10 cellular contexts compared by ENCODE assay signal in genomic region chr6:99219788-99220187, GRCh38.
DNase-seq lines count a peak whose midpoint lies in the region; ATAC-seq and TF ChIP-seq lines count a peak whose summit lies in the region.
"Had no signal": no experiment of that assay in that cellular context is flagged by ENCODE, and none has a peak within 500 bp of the region (broad histone marks: within the 10 kb centered on the region; RNA-seq: fewer than 3 reads in every experiment).

No MANE protein-coding gene starts in this region.

- H3K4me1 ChIP-seq in neural progenitor cell (peaks cover 22% of the 10 kb centered on the region), adrenal gland (replicated peaks in 1 of 2) (no peaks in the 10 kb centered on the region)
- H3K4me1 ChIP-seq: parathyroid adenoma had no signal

- intact Hi-C loops in adrenal gland (cut with DNase I): no loop called here

- H3K27me3 ChIP-seq in neural progenitor cell (no peaks in the 10 kb centered on the region), adrenal gland (no peaks in the 10 kb centered on the region)

- ATAC-seq in GM18861 (IDR thresholded peaks at IDR 0.05; ENCODE audit: unreplicated experiment): peak; percentile 78
- peak; percentile 86 for ATAC-seq in HG02588 (IDR thresholded peaks at IDR 0.05; ENCODE audit: unreplicated experiment)

- no peaks in the 10 kb centered on the region for H3K36me3 Mint-ChIP-seq in neural progenitor cell

- peaks cover 15% of the 10 kb centered on the region for H3K4me1 Mint-ChIP-seq in neural progenitor cell

- DNase-seq in NCI-H82 treated with DMSO at 0.1 percent for 48 hours (lab: John Stamatoyannopoulos, UW; ENCODE audit: unreplicated experiment): peak; percentile 10
- DNase-seq in neural progenitor cell (ENCODE audit: low spot score): peak; percentile 76
- no peak for DNase-seq in adrenal gland
- no peak for DNase-seq in germinal center (ENCODE audit: low spot score)
- DNase-seq in anterior cingulate cortex (lab: John Stamatoyannopoulos, UW): no peak
- no peak for DNase-seq in NCI-H2107 treated with DMSO at 0.1 percent for 48 hours (lab: John Stamatoyannopoulos, UW; ENCODE audit: unreplicated experiment)
- DNase-seq: NCI-H1417 had no signal

- WGBS in adrenal gland, 4 donors: 22 to 60% (median 34%) methylated on average over 1 to 4 of the region's 4 CpGs

- no peaks in the 10 kb centered on the region for H3F3A ChIP-seq in neural progenitor cell (ENCODE audit: low read depth)

- no peaks in the 10 kb centered on the region for H4K20me1 ChIP-seq in neural progenitor cell (ENCODE audit: low read depth)

- H3K79me2 ChIP-seq in neural progenitor cell (ENCODE audit: low read depth): no peaks in the 10 kb centered on the region
- H3K79me2 ChIP-seq: parathyroid adenoma had no signal

- peak overlapping the region; percentile 96 for H2AFZ ChIP-seq in neural progenitor cell (replicated peaks)
- H2AFZ ChIP-seq: parathyroid adenoma had no signal

- H3K27ac Mint-ChIP-seq in neural progenitor cell: no peak overlapping the region

- H3K4me3 Mint-ChIP-seq in neural progenitor cell: no peak overlapping the region

- no peak overlapping the region for H3K4me2 ChIP-seq in neural progenitor cell

- H3K27me3 Mint-ChIP-seq in neural progenitor cell (ENCODE audit: insufficient read depth, low read depth): peaks cover 1% of the 10 kb centered on the region

- H3K4me3 ChIP-seq in neural progenitor cell (no peak overlapping the region), adrenal gland (no peak overlapping the region)

- TF ChIP-seq POLR2A in adrenal gland (IDR thresholded peaks at IDR 0.05): no peak

- no peaks in the 10 kb centered on the region for H3K9me3 ChIP-seq in neural progenitor cell (ENCODE audit: low read depth)
- no peaks in the 10 kb centered on the region for H3K9me3 ChIP-seq in adrenal gland (replicated peaks in 1 of 3)

- H3K27ac ChIP-seq in neural progenitor cell: no peak overlapping the region
- no peak overlapping the region for H3K27ac ChIP-seq in adrenal gland
- H3K27ac ChIP-seq: parathyroid adenoma had no signal

- H3K9me3 Mint-ChIP-seq in neural progenitor cell: no peaks in the 10 kb centered on the region

- H3K36me3 ChIP-seq in neural progenitor cell: no peaks in the 10 kb centered on the region
- no peaks in the 10 kb centered on the region for H3K36me3 ChIP-seq in adrenal gland (replicated peaks in 1 of 2)

- no peak overlapping the region for H3K9ac ChIP-seq in neural progenitor cell
- H3K9ac ChIP-seq: parathyroid adenoma had no signal

- TF ChIP-seq CTCF in neural progenitor cell (IDR thresholded peaks at IDR 0.05) (peak; percentile 50), adrenal gland (IDR thresholded peaks at IDR 0.05) (no peak)

Comparison
In these comparisons a context has a peak if more than half of its experiments do, and no peak if none do; other contexts are left out.
1. DNase-seq: peak in NCI-H82 treated with DMSO at 0.1 percent for 48 hours (single experiment) and neural progenitor cell (single experiment); none in adrenal gland (0 of 7), germinal center (single experiment), anterior cingulate cortex (0 of 58) and NCI-H2107 treated with DMSO at 0.1 percent for 48 hours (single experiment).